In the genomic region with DNA sequence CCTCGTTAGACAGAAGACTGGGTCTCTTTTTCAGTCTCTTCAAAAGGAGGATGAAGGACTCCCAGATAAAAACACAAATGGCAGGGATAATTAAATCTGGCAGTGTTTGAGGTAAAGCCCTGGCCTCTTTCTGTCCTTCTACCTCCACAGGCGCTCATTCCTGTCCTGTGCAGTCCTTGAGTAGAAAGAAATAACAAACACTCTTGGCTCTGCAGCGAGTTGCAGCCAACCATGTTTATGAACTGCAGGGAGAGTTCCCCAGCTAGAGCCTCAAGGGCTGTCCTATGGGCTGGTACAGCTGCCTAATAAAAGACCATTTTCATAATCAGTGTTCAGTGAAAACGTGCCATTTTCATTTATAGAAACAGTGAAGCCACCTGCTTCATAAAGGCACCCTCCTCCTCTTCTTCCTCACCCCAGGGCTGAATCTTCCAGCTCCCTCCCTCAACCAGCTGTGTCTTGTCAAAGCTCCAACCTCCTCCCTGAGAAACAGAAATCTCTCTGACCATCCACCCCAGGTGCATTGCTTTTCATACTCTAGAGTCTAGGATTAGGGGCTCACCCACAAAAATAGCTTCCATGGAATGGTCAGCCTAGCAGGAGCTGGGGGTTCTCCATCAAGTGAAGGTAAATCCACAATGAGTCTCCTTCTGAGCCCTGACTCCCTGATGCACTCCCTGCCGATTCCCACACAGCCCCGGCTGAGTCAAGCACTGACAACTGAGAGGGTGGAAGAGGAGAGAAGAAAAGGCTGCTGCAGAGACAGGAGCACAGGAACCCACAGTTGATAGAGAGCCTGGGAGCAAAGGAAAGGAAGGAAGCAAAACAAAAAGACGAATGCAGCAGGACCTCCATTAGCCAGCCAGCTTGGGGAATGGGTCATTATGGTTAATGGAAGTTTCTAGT, we compare ENCODE assay signal across 1 cellular context.
TF ChIP-seq lines count a peak whose summit lies in the region.

No MANE protein-coding gene starts in this region.

TF ChIP-seq in GM23338, 12 proteins besides CTCF, POLR2A, EP300 and RAD21 (continued from another document):
- no peak for TF ChIP-seq REST (IDR thresholded peaks at IDR 0.05; ENCODE audit: unreplicated experiment)
- TF ChIP-seq EZH2phosphoT487 (IDR thresholded peaks at IDR 0.05; ENCODE audit: unreplicated experiment) = no peak
- TF ChIP-seq NANOG (IDR thresholded peaks at IDR 0.05; ENCODE audit: borderline replicate concordance) = no peak
- no peak for TF ChIP-seq ZNF462 (CRISPR knock-in tag; IDR thresholded peaks at IDR 0.05)
